1 cellular context compared by ENCODE assay signal in the genomic region with DNA sequence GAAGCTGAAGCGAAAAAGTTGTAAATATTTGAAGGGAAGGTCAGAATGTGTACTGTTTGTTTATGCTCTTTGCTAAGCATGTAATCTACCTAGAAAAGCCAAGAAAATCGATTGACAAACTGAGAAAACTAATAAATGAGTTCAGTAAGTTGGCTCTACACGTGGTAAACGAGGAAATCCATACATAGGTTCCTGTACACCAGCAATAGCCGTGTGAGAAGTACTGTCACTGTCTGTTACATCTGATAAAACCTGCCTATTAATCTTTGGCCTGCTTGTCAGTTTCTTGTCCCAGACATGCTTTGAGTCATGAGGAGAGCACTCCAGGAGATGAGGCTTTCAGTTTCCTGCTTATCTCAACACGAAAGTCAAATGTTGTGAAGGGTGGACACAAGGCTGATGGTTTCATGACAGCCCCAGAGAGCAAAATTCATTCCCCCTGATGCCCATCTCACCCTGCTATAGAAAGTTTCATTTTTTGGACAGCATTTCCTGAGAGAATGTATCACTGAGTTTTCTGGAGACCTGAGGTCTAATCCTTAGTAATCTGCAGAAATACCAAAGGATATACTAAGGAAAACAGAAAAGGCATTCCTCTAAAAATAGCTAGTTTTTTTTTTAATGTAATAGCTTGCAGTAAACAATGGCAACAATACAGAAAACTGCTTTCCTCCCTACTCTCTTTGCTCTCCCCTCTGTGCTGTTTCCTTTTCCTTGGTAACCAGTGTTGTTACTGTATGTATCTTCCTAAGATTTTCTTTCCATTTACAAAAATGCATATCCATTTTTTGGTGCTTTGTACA.
TF ChIP-seq lines count a peak whose summit lies in the region.

No MANE protein-coding gene starts in this region.

TF ChIP-seq in K562, 482 proteins besides CTCF, POLR2A, EP300 and RAD21 (continued from another document and continues in another):
- TF ChIP-seq, protein P1, sequence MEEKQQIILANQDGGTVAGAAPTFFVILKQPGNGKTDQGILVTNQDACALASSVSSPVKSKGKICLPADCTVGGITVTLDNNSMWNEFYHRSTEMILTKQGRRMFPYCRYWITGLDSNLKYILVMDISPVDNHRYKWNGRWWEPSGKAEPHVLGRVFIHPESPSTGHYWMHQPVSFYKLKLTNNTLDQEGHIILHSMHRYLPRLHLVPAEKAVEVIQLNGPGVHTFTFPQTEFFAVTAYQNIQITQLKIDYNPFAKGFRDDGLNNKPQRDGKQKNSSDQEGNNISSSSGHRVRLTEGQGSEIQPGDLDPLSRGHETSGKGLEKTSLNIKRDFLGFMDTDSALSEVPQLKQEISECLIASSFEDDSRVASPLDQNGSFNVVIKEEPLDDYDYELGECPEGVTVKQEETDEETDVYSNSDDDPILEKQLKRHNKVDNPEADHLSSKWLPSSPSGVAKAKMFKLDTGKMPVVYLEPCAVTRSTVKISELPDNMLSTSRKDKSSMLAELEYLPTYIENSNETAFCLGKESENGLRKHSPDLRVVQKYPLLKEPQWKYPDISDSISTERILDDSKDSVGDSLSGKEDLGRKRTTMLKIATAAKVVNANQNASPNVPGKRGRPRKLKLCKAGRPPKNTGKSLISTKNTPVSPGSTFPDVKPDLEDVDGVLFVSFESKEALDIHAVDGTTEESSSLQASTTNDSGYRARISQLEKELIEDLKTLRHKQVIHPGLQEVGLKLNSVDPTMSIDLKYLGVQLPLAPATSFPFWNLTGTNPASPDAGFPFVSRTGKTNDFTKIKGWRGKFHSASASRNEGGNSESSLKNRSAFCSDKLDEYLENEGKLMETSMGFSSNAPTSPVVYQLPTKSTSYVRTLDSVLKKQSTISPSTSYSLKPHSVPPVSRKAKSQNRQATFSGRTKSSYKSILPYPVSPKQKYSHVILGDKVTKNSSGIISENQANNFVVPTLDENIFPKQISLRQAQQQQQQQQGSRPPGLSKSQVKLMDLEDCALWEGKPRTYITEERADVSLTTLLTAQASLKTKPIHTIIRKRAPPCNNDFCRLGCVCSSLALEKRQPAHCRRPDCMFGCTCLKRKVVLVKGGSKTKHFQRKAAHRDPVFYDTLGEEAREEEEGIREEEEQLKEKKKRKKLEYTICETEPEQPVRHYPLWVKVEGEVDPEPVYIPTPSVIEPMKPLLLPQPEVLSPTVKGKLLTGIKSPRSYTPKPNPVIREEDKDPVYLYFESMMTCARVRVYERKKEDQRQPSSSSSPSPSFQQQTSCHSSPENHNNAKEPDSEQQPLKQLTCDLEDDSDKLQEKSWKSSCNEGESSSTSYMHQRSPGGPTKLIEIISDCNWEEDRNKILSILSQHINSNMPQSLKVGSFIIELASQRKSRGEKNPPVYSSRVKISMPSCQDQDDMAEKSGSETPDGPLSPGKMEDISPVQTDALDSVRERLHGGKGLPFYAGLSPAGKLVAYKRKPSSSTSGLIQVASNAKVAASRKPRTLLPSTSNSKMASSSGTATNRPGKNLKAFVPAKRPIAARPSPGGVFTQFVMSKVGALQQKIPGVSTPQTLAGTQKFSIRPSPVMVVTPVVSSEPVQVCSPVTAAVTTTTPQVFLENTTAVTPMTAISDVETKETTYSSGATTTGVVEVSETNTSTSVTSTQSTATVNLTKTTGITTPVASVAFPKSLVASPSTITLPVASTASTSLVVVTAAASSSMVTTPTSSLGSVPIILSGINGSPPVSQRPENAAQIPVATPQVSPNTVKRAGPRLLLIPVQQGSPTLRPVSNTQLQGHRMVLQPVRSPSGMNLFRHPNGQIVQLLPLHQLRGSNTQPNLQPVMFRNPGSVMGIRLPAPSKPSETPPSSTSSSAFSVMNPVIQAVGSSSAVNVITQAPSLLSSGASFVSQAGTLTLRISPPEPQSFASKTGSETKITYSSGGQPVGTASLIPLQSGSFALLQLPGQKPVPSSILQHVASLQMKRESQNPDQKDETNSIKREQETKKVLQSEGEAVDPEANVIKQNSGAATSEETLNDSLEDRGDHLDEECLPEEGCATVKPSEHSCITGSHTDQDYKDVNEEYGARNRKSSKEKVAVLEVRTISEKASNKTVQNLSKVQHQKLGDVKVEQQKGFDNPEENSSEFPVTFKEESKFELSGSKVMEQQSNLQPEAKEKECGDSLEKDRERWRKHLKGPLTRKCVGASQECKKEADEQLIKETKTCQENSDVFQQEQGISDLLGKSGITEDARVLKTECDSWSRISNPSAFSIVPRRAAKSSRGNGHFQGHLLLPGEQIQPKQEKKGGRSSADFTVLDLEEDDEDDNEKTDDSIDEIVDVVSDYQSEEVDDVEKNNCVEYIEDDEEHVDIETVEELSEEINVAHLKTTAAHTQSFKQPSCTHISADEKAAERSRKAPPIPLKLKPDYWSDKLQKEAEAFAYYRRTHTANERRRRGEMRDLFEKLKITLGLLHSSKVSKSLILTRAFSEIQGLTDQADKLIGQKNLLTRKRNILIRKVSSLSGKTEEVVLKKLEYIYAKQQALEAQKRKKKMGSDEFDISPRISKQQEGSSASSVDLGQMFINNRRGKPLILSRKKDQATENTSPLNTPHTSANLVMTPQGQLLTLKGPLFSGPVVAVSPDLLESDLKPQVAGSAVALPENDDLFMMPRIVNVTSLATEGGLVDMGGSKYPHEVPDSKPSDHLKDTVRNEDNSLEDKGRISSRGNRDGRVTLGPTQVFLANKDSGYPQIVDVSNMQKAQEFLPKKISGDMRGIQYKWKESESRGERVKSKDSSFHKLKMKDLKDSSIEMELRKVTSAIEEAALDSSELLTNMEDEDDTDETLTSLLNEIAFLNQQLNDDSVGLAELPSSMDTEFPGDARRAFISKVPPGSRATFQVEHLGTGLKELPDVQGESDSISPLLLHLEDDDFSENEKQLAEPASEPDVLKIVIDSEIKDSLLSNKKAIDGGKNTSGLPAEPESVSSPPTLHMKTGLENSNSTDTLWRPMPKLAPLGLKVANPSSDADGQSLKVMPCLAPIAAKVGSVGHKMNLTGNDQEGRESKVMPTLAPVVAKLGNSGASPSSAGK (IDR thresholded peaks at IDR 0.05): peak; percentile 59
- no peak for TF ChIP-seq ZNF561 (CRISPR knock-in tag; conservative IDR thresholded peaks at IDR 0.05)
- TF ChIP-seq, protein P2, sequence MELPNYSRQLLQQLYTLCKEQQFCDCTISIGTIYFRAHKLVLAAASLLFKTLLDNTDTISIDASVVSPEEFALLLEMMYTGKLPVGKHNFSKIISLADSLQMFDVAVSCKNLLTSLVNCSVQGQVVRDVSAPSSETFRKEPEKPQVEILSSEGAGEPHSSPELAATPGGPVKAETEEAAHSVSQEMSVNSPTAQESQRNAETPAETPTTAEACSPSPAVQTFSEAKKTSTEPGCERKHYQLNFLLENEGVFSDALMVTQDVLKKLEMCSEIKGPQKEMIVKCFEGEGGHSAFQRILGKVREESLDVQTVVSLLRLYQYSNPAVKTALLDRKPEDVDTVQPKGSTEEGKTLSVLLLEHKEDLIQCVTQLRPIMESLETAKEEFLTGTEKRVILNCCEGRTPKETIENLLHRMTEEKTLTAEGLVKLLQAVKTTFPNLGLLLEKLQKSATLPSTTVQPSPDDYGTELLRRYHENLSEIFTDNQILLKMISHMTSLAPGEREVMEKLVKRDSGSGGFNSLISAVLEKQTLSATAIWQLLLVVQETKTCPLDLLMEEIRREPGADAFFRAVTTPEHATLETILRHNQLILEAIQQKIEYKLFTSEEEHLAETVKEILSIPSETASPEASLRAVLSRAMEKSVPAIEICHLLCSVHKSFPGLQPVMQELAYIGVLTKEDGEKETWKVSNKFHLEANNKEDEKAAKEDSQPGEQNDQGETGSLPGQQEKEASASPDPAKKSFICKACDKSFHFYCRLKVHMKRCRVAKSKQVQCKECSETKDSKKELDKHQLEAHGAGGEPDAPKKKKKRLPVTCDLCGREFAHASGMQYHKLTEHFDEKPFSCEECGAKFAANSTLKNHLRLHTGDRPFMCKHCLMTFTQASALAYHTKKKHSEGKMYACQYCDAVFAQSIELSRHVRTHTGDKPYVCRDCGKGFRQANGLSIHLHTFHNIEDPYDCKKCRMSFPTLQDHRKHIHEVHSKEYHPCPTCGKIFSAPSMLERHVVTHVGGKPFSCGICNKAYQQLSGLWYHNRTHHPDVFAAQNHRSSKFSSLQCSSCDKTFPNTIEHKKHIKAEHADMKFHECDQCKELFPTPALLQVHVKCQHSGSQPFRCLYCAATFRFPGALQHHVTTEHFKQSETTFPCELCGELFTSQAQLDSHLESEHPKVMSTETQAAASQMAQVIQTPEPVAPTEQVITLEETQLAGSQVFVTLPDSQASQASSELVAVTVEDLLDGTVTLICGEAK (IDR thresholded peaks at IDR 0.05): no peak
- TF ChIP-seq, protein P2 (CRISPR knock-in tag; IDR thresholded peaks at IDR 0.05): no peak
- peak; percentile 91 for TF ChIP-seq DPF2 (IDR thresholded peaks at IDR 0.05)
- no peak for TF ChIP-seq SREBF1 (IDR thresholded peaks at IDR 0.05; ENCODE audit: borderline replicate concordance, low read depth, low read length)
- TF ChIP-seq ZNF766 (CRISPR knock-in tag; conservative IDR thresholded peaks at IDR 0.05): 0 out of 2 replicates have a peak, but pooled peaks have one; percentile 20
- peak in 1 of 2 experiments; percentile 88; a peak in 2 of 4 replicates for TF ChIP-seq RCOR1 (IDR thresholded peaks at IDR 0.05; ENCODE audit: borderline replicate concordance in 1 of 2, low read depth in 2 of 2, low read length in 2 of 2)
- peak; percentile 73; the same call in 1 of the 2 replicates for TF ChIP-seq HDAC2 (IDR thresholded peaks at IDR 0.05)
- TF ChIP-seq CC2D1A (IDR thresholded peaks at IDR 0.05): peak; percentile 33; the same call in 1 of the 2 replicates
- no peak for TF ChIP-seq DDX20 (tag; IDR thresholded peaks at IDR 0.05; ENCODE audit: low read depth)
- TF ChIP-seq FOXK2 (conservative IDR thresholded peaks at IDR 0.05 in 1 of 2, IDR thresholded peaks at IDR 0.05 in 1 of 2; ENCODE audit: low read depth in 2 of 2): peak; percentile 81 to 82
- TF ChIP-seq CHCHD3 (CRISPR knock-in tag; IDR thresholded peaks at IDR 0.05): no peak
- peak; percentile 49; the same call in 1 of the 2 replicates for TF ChIP-seq TAL1 (IDR thresholded peaks at IDR 0.05)
- TF ChIP-seq BHLHE40 (IDR thresholded peaks at IDR 0.05; ENCODE audit: low read length): peak; percentile 47
- 0 out of 2 replicates have a peak, but pooled peaks have one; percentile 35 for TF ChIP-seq CHAMP1 (IDR thresholded peaks at IDR 0.05)
- no peak for TF ChIP-seq MAFK (IDR thresholded peaks at IDR 0.05; ENCODE audit: low read length)
- TF ChIP-seq ARID1B (IDR thresholded peaks at IDR 0.05): peak; percentile 87
- TF ChIP-seq CBFA2T2 (conservative IDR thresholded peaks at IDR 0.05): peak; percentile 71
- TF ChIP-seq ZNF224 (CRISPR knock-in tag; IDR thresholded peaks at IDR 0.05): no peak
- no peak for TF ChIP-seq ELF1 (tag; IDR thresholded peaks at IDR 0.05)
- no peak for TF ChIP-seq FOXJ3 (CRISPR knock-in tag; IDR thresholded peaks at IDR 0.05)
- peak; percentile 76 for TF ChIP-seq SMAD4 (CRISPR knock-in tag; conservative IDR thresholded peaks at IDR 0.05)
- peak; percentile 91 to 94 for TF ChIP-seq MNT (conservative IDR thresholded peaks at IDR 0.05)
